Comparison of ENCODE assay signal across 27 cellular contexts in the genomic region with DNA sequence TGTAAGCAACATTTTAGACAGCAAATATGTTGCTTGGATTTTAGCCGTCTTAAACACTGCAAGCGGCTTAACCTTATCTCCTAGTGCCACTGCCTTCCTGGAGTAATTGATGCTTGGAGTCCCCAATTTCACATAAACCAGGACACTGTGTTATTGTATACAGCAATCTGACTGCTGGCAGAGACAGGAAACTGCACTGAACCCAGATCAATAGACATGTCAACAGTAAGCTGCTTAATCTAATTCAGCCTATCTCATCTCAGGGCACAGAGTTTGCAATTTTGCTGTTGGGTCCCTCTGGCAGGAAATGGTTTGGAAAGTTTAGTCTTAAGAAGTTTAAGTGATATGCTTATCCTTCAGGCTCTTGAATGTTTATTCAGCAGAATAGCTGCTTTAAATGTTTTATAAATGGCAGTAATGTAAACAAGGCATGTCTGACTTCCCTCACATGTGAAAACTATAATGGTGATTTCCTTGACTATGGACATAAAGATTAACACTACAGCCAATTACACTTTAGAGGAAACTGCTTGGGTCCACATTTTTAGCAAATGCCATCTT.
A peak's percentile ranks its signal among the peaks of the same experiment; 100 is the strongest.
DNase-seq lines count a peak whose midpoint lies in the region; ATAC-seq and TF ChIP-seq lines count a peak whose summit lies in the region.
"Had no signal": no experiment of that assay in that cellular context is flagged by ENCODE, and none has a peak within 500 bp of the region (broad histone marks: within the 10 kb centered on the region; RNA-seq: fewer than 3 reads in every experiment).

No MANE protein-coding gene starts in this region.

- peaks cover 25% of the 10 kb centered on the region for H3K4me1 ChIP-seq in A673 (ENCODE audit: insufficient read depth, low read length, poor library complexity, severe bottlenecking)
- H3K4me1 ChIP-seq in liver (ENCODE audit: control insufficient read depth in 4 of 4, insufficient read depth in 4 of 4, low read length in 3 of 4), result peaks cover 0 to 3% (median 2%) of the 10 kb centered on the region in 4 donors
- H3K4me1 ChIP-seq: right atrium auricular region, spleen had no signal

- CTCF ChIA-PET in A673 (lab: Charles Lee), result no interaction called here

- intact Hi-C loops in A673 (cut with micrococcal nuclease; ENCODE audit: unreplicated experiment), result no loop called here

- TF ChIP-seq CTCF in A673 (conservative IDR thresholded peaks at IDR 0.05; ENCODE audit: low read depth, low read length) (no peak), WERI-Rb-1 (IDR thresholded peaks at IDR 0.05; ENCODE audit: low read depth, low read length) (no peak), liver (IDR thresholded peaks at IDR 0.05; ENCODE audit: low read depth, low read length, missing input control) (no peak)

- H3K27ac ChIP-seq in A673 (ENCODE audit: low read depth, low read length, poor library complexity, severe bottlenecking) (no peak overlapping the region), WERI-Rb-1 (no peak overlapping the region), liver (ENCODE audit: low read depth in 1 of 2, low read length in 2 of 2) (no peak overlapping the region)
- H3K27ac ChIP-seq: brain microvascular endothelial cell, gastroesophageal sphincter, neural progenitor cell, right atrium auricular region, spleen had no signal

- DNase-seq in A673 (ENCODE audit: low spot score), result peak; percentile 81
- DNase-seq in NCI-H146 (lab: John Stamatoyannopoulos, UW), result peak; percentile 57
- DNase-seq in WERI-Rb-1, result peak; percentile 39
- DNase-seq in germinal center (ENCODE audit: low spot score), result no peak
- DNase-seq in NCI-H2196 treated with DMSO at 0.1 percent for 48 hours (lab: John Stamatoyannopoulos, UW; ENCODE audit: unreplicated experiment), result no peak
- DNase-seq in AG08396 (ENCODE audit: low spot score), result no peak
- DNase-seq: activated CD4-positive, alpha-beta T cell treated with anti-CD3 and anti-CD28 coated beads, Interleukin-2, amount 10 ng/mL, durations not matched to agents 24 days and 14 days; activated CD8-positive, alpha-beta memory T cell treated with anti-CD3 and anti-CD28 coated beads for 24 hours; activated T-cell treated with anti-CD3 and anti-CD28 coated beads for 4 hours; amygdala; brain microvascular endothelial cell; CD8-positive, alpha-beta memory T cell; immature natural killer cell; Kasumi-1; left cardiac atrium; NCI-H1436; NCI-H2107; NCI-H446; SHP77; spleen; stimulated activated CD4-positive, alpha-beta T cell treated with anti-CD3 and anti-CD28 coated beads, Interleukin-2, amount 100 ng/mL, for 24 hours; stimulated activated naive CD8-positive, alpha-beta T cell treated with anti-CD3 and anti-CD28 coated beads, Interleukin-15, Interleukin-2, amounts not matched to agents 100 U/mL and 50 U/mL, for 24 hours had no signal

- no TSS peak for BruUV-seq in A673 (replicated peaks; lab: Mats Ljungman, UMichigan)

- H3K27me3 ChIP-seq in A673 (replicated peaks; ENCODE audit: insufficient read depth, low read depth, low read length, poor library complexity) (no peaks in the 10 kb centered on the region), WERI-Rb-1 (ENCODE audit: insufficient read depth, low read depth, severe bottlenecking) (no peaks in the 10 kb centered on the region), liver (ENCODE audit: control insufficient read depth in 4 of 4, insufficient read depth in 4 of 4, low read length in 3 of 4) (no peaks in the 10 kb centered on the region)
- H3K27me3 ChIP-seq: brain microvascular endothelial cell, gastroesophageal sphincter, neural progenitor cell, right atrium auricular region, spleen had no signal

- ATAC-seq in HG02610 (IDR thresholded peaks at IDR 0.05; ENCODE audit: unreplicated experiment), result no peak
- ATAC-seq: gastroesophageal sphincter; left cardiac atrium; stimulated activated naive CD8-positive, alpha-beta T cell treated with anti-CD3 and anti-CD28 coated beads, Interleukin-15, Interleukin-2, amounts not matched to agents 100 U/mL and 50 U/mL, for 24 hours had no signal

- POLR2A ChIA-PET in A673 (lab: Charles Lee; ENCODE audit: low non-redundant PET), result no interaction called here

- H3K36me3 ChIP-seq in A673 (ENCODE audit: insufficient read depth, low read length, poor library complexity, severe bottlenecking) (no peaks in the 10 kb centered on the region), WERI-Rb-1 (no peaks in the 10 kb centered on the region), liver (ENCODE audit: control insufficient read depth in 4 of 4, insufficient read depth in 3 of 4, low read depth in 1 of 4, low read length in 3 of 4) (no peaks in the 10 kb centered on the region)
- H3K36me3 ChIP-seq: brain microvascular endothelial cell, neural progenitor cell, right atrium auricular region, spleen had no signal

- H3K9me3 ChIP-seq in A673 (ENCODE audit: low read depth, low read length, poor library complexity, severe bottlenecking), result no peaks in the 10 kb centered on the region
- no peaks in the 10 kb centered on the region for H3K9me3 ChIP-seq in WERI-Rb-1 (ENCODE audit: severe bottlenecking)
- no peaks in the 10 kb centered on the region for H3K9me3 ChIP-seq in liver (ENCODE audit: control insufficient read depth in 4 of 4, low read length in 3 of 4)
- H3K9me3 ChIP-seq: gastroesophageal sphincter, right atrium auricular region, spleen had no signal

- no peak overlapping the region for H3K9ac ChIP-seq in liver (ENCODE audit: low read depth in 1 of 2, low read length in 2 of 2)
- H3K9ac ChIP-seq: neural progenitor cell had no signal

- H3K4me3 ChIP-seq in A673 (ENCODE audit: low read depth, low read length, poor library complexity, severe bottlenecking) (no peak overlapping the region), WERI-Rb-1 (ENCODE audit: low read depth, low read length) (no peak overlapping the region), liver (ENCODE audit: low read depth in 1 of 3, low read length in 3 of 3) (no peak overlapping the region)
- H3K4me3 ChIP-seq: gastroesophageal sphincter, neural progenitor cell, right atrium auricular region, spleen had no signal

- 56% methylated on average over 2 of the region's 2 CpGs for WGBS in liver

- TF ChIP-seq RAD21 in liver (IDR thresholded peaks at IDR 0.05), result peak; percentile 7 to 43

TF ChIP-seq in liver, 16 proteins besides CTCF, POLR2A, EP300 and RAD21:
- TF ChIP-seq TAF1 (conservative IDR thresholded peaks at IDR 0.05), result no peak
- peak in 1 of 2 donors; percentile 9 for TF ChIP-seq HNF4A (conservative IDR thresholded peaks at IDR 0.05)
- TF ChIP-seq RXRA (IDR thresholded peaks at IDR 0.05), result peak; percentile 12 to 27
- no peak for TF ChIP-seq NR2F2 (IDR thresholded peaks at IDR 0.05)
- no peak for TF ChIP-seq FOXA2 (IDR thresholded peaks at IDR 0.05)
- no peak for TF ChIP-seq EGR1 (IDR thresholded peaks at IDR 0.05; ENCODE audit: low read depth in 2 of 2)

Comparison
In these comparisons a context has a peak if more than half of its experiments do, and no peak if none do; other contexts are left out.
1. DNase-seq: peak in A673 (single experiment), NCI-H146 (single experiment) and WERI-Rb-1 (single experiment); none in germinal center (single experiment), NCI-H2196 treated with DMSO at 0.1 percent for 48 hours (single experiment) and AG08396 (single experiment).